In the genomic region with DNA sequence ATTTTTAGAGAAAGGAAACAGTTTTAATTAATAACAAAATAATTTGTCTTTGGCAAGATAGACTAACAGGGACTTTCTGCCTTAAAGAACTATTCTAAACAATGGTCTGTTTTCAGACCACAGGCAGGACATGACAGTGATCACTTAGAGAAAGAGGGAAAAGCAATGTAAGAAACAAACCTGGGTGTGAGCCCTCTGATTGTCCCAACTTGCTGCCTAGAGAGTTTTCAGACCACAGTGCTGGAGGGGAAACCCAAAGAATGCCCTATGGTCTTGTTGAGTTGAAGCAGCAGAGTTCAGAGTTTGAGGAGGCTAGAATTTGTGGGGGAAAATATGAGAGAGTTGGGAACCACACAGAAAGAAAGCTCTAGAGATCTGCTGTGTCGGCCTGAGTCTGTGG, we compare ENCODE assay signal across 22 cellular contexts.
"Had no signal": no experiment of that assay in that cellular context is flagged by ENCODE, and none has a peak within 500 bp of the region (broad histone marks: within the 10 kb centered on the region; RNA-seq: fewer than 3 reads in every experiment).

No MANE protein-coding gene starts in this region.

- H3K4me1 ChIP-seq: esophagus squamous epithelium, left lung, pancreas, sigmoid colon, spleen, thyroid gland had no signal

- H3K9me3 ChIP-seq: left lung, mucosa of descending colon, pancreas, sigmoid colon, thyroid gland had no signal

- H3K36me3 ChIP-seq: left lung, pancreas, sigmoid colon, spleen, thyroid gland had no signal

- H3K27me3 Mint-ChIP-seq: brain; central memory CD8-positive, alpha-beta T cell; naive thymus-derived CD4-positive, alpha-beta T cell had no signal

- H3K27ac ChIP-seq: esophagus squamous epithelium, left lung, pancreas, sigmoid colon, spleen, thyroid gland had no signal

- H3K4me1 Mint-ChIP-seq: brain had no signal

- H3K4me3 ChIP-seq: esophagus squamous epithelium, left lung, mucosa of descending colon, pancreas, sigmoid colon, spleen, thyroid gland had no signal

- H3K4me3 Mint-ChIP-seq: brain; central memory CD8-positive, alpha-beta T cell; naive thymus-derived CD4-positive, alpha-beta T cell; T-helper 2 cell treated with Interferon-gamma antibody and Interleukin-4, amounts not matched to agents 5 μg/mL and 100 μg/mL, for 36 hours had no signal

- FAIRE-seq: keratinocyte, pancreas, urothelium cell line had no signal

- DNase-seq: activated CD4-positive, alpha-beta T cell treated with anti-CD3 and anti-CD28 coated beads, Interleukin-2, amount 50 U/mL, for 4 hours; activated CD4-positive, CD25-positive, alpha-beta regulatory T cell; activated gamma-delta T cell; activated T-cell treated with anti-CD3 and anti-CD28 coated beads, Interleukin-2, amount 50 U/mL, for 48 hours; amygdala; cortex of kidney; effector CD4-positive, alpha-beta T cell; esophagus squamous epithelium; hippocampal formation; left lung; mucosa of descending colon; naive thymus-derived CD4-positive, alpha-beta T cell; pancreas; sigmoid colon; spleen; thyroid gland had no signal

- H3K27me3 ChIP-seq: esophagus squamous epithelium, left lung, pancreas, sigmoid colon, spleen, thyroid gland had no signal

- ATAC-seq: activated naive CD4-positive, alpha-beta T cell treated with anti-CD3 and anti-CD28 coated beads, Interleukin-2, amount 50 U/mL, for 72 hours; left lung; mucosa of descending colon; naive thymus-derived CD4-positive, alpha-beta T cell; pancreas had no signal

- H3K27ac Mint-ChIP-seq: brain; naive thymus-derived CD4-positive, alpha-beta T cell; T-helper 2 cell treated with Interferon-gamma antibody and Interleukin-4, amounts not matched to agents 5 μg/mL and 100 μg/mL, for 36 hours had no signal
